ENCODE assay signal across 9 cellular contexts in the genomic region with DNA sequence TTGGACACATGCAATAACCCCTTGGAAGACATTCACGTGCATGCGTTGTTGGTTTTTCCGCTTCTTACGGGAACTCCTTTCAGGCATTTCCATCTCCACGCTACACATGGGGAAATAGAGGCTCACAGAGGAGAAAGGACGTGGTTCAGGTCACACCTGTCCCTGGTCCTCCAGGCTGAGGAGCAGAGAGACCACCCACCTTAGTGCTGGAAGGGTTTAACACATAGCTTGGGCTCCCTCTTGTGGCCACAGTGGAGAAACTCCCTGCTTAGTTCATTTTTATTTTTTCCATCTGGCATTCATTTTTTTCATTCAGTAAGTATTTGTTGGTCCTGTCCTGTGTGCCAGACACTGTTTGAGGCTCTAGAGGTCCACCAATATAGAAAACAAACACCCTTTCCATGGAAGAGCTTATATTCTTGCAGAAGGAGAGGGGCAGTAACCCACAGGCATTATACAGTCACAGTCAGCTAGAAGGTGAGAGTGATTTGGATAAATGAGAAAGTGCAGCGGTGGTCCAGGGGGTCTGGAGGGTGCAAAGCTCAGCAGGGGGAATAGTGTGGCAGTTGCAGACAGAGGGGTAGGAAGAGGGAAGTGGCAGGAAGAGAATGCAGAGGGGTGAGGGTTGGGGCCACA. TPM values are rescaled to one million over a fixed set of nuclear protein-coding genes. Genes with fewer than 3 reads are reported as not detected.
DNase-seq lines count a peak whose midpoint lies in the region; ATAC-seq, FAIRE-seq and TF ChIP-seq lines count a peak whose summit lies in the region.
"Had no signal": no experiment of that assay in that cellular context is flagged by ENCODE, and none has a peak within 500 bp of the region (broad histone marks: within the 10 kb centered on the region; RNA-seq: fewer than 3 reads in every experiment).

No MANE protein-coding gene starts in this region.

- H3K27me3 ChIP-seq in CD4-positive, alpha-beta T cell (ENCODE audit: control insufficient read depth, insufficient read depth, low read length) = no peaks in the 10 kb centered on the region
- H3K27me3 ChIP-seq in HL-60 (ENCODE audit: insufficient read depth, poor library complexity, severe bottlenecking) (no peaks in the 10 kb centered on the region), Peyer's patch (no peaks in the 10 kb centered on the region)

- H3K36me3 Mint-ChIP-seq in CD4-positive, alpha-beta T cell (ENCODE audit: low read depth) = no peaks in the 10 kb centered on the region
- no peaks in the 10 kb centered on the region for H3K36me3 Mint-ChIP-seq in activated T-helper 2 cell treated with anti-CD3 and anti-CD28 coated beads, Interferon-gamma antibody, Interleukin-2, Interleukin-4, amounts not matched to agents 10 μg/mL and 5 μg/mL and 100 μg/mL, durations not matched to agents 14 hours and 24 hours and 36 hours (ENCODE audit: low read depth)
- H3K36me3 Mint-ChIP-seq in stimulated activated memory B cell treated with anti-CD40 and anti-IgM and Interleukin-4, amounts not matched to agents 10 μg/mL and 1 μg/mL and 100 μg/mL, for 72 hours = no peaks in the 10 kb centered on the region

- H3K9me3 ChIP-seq in CD4-positive, alpha-beta T cell (ENCODE audit: control insufficient read depth, low read length) = no peaks in the 10 kb centered on the region
- H3K9me3 ChIP-seq in Peyer's patch = no peaks in the 10 kb centered on the region

- H3K9me3 Mint-ChIP-seq in CD4-positive, alpha-beta T cell = no peaks in the 10 kb centered on the region
- no peaks in the 10 kb centered on the region for H3K9me3 Mint-ChIP-seq in activated T-helper 2 cell treated with anti-CD3 and anti-CD28 coated beads, Interferon-gamma antibody, Interleukin-2, Interleukin-4, amounts not matched to agents 10 μg/mL and 5 μg/mL and 100 μg/mL, durations not matched to agents 14 hours and 24 hours and 36 hours
- no peaks in the 10 kb centered on the region for H3K9me3 Mint-ChIP-seq in stimulated activated memory B cell treated with anti-CD40 and anti-IgM and Interleukin-4, amounts not matched to agents 10 μg/mL and 1 μg/mL and 100 μg/mL, for 72 hours

- intact Hi-C loops in CD4-positive, alpha-beta T cell (cut with DNase I, micrococcal nuclease) = loop anchor here (1.0 kb wide), 1 partner anchor 66 kb away; no protein-coding TSS in a partner anchor
- intact Hi-C loops in activated T-helper 2 cell treated with anti-CD3 and anti-CD28 coated beads, Interferon-gamma antibody, Interleukin-2, Interleukin-4, amounts not matched to agents 10 μg/mL and 5 μg/mL and 100 μg/mL, durations not matched to agents 14 hours and 24 hours and 36 hours (cut with micrococcal nuclease) = loop anchor here (1.0 kb wide), 1 partner anchor 66 kb away; no protein-coding TSS in a partner anchor
- intact Hi-C loops in posterior cingulate gyrus (cut with DNase I) = loop anchor here (2.0 kb wide), 1 partner anchor 66 kb away; no protein-coding TSS in a partner anchor

- peak; percentile 39 to 66 (median 61) for DNase-seq in CD4-positive, alpha-beta T cell
- DNase-seq in HL-60 (ENCODE audit: low read depth in 1 of 2, low spot score in 1 of 2) = peak in 1 of 2 experiments; percentile 61
- peak in 1 of 3 donors; percentile 78 for DNase-seq in Peyer's patch
- DNase-seq in activated T-helper 2 cell treated with anti-CD3 and anti-CD28 coated beads, Interferon-gamma antibody, Interleukin-2, Interleukin-4, amounts not matched to agents 10 μg/mL and 5 μg/mL and 100 μg/mL, durations not matched to agents 14 hours and 24 hours and 36 hours (ENCODE audit: low spot score) = peak; percentile 46
- peak; percentile 31 to 44 for DNase-seq in frontal cortex (ENCODE audit: low spot score in 2 of 2)
- DNase-seq in posterior cingulate gyrus = peak in 6 of 10 donors; percentile 24 to 78 (median 42)
- DNase-seq in DMS153 (lab: John Stamatoyannopoulos, UW) = no peak

- peaks cover 0 to 9% (median 4%) of the 10 kb centered on the region in 4 donors for H3K4me1 ChIP-seq in Peyer's patch

- no peak for TF ChIP-seq POLR2A in Peyer's patch (IDR thresholded peaks at IDR 0.05)

- no peaks in the 10 kb centered on the region for H3K36me3 ChIP-seq in Peyer's patch

- peak overlapping the region; percentile 76 for H3K4me3 Mint-ChIP-seq in CD4-positive, alpha-beta T cell
- H3K4me3 Mint-ChIP-seq in activated T-helper 2 cell treated with anti-CD3 and anti-CD28 coated beads, Interferon-gamma antibody, Interleukin-2, Interleukin-4, amounts not matched to agents 10 μg/mL and 5 μg/mL and 100 μg/mL, durations not matched to agents 14 hours and 24 hours and 36 hours (ENCODE audit: low read depth) = peak overlapping the region; percentile 27
- no peak overlapping the region for H3K4me3 Mint-ChIP-seq in stimulated activated memory B cell treated with anti-CD40 and anti-IgM and Interleukin-4, amounts not matched to agents 10 μg/mL and 1 μg/mL and 100 μg/mL, for 72 hours

- peak overlapping the region; percentile 1 for H3K27ac Mint-ChIP-seq in CD4-positive, alpha-beta T cell
- H3K27ac Mint-ChIP-seq in activated T-helper 2 cell treated with anti-CD3 and anti-CD28 coated beads, Interferon-gamma antibody, Interleukin-2, Interleukin-4, amounts not matched to agents 10 μg/mL and 5 μg/mL and 100 μg/mL, durations not matched to agents 14 hours and 24 hours and 36 hours = no peak overlapping the region
- no peak overlapping the region for H3K27ac Mint-ChIP-seq in stimulated activated memory B cell treated with anti-CD40 and anti-IgM and Interleukin-4, amounts not matched to agents 10 μg/mL and 1 μg/mL and 100 μg/mL, for 72 hours

- peak; percentile 31 for ATAC-seq in CD4-positive, alpha-beta T cell (ENCODE audit: poor library complexity)
- no peak for ATAC-seq in stimulated activated memory B cell treated with anti-CD40 and anti-IgM and Interleukin-4, amounts not matched to agents 10 μg/mL and 1 μg/mL and 100 μg/mL, for 72 hours

- FAIRE-seq in frontal cortex (lab: Jason Lieb, UNC) = no peak

- peaks cover 34% of the 10 kb centered on the region for H3K4me1 Mint-ChIP-seq in CD4-positive, alpha-beta T cell (ENCODE audit: low read depth)
- H3K4me1 Mint-ChIP-seq in activated T-helper 2 cell treated with anti-CD3 and anti-CD28 coated beads, Interferon-gamma antibody, Interleukin-2, Interleukin-4, amounts not matched to agents 10 μg/mL and 5 μg/mL and 100 μg/mL, durations not matched to agents 14 hours and 24 hours and 36 hours (ENCODE audit: low read depth) = peaks cover 31% of the 10 kb centered on the region
- H3K4me1 Mint-ChIP-seq in stimulated activated memory B cell treated with anti-CD40 and anti-IgM and Interleukin-4, amounts not matched to agents 10 μg/mL and 1 μg/mL and 100 μg/mL, for 72 hours = peaks cover 35% of the 10 kb centered on the region

- TF ChIP-seq CTCF in CD4-positive, alpha-beta T cell (IDR thresholded peaks at IDR 0.05) = peak; percentile 95
- TF ChIP-seq CTCF in HL-60 (IDR thresholded peaks at IDR 0.05; ENCODE audit: insufficient read depth, low read length) (peak; percentile 63), Peyer's patch (IDR thresholded peaks at IDR 0.05) (peak; percentile 66 to 79 (median 70))

- CTCF ChIA-PET in CD4-positive, alpha-beta T cell (lab: Charles Lee) = interaction anchor here (0.6 to 1.5 kb wide), 11 partner anchors 9 to 125 kb away, joined by 3 to 12 read pairs (median 4); a partner anchor contains a TSS

- H3K4me3 ChIP-seq in HL-60 (replicated peaks; ENCODE audit: insufficient read depth, low read length) = no peak overlapping the region
- H3K4me3 ChIP-seq in Peyer's patch = no peak overlapping the region

- H3K27me3 Mint-ChIP-seq in CD4-positive, alpha-beta T cell = no peaks in the 10 kb centered on the region
- H3K27me3 Mint-ChIP-seq in activated T-helper 2 cell treated with anti-CD3 and anti-CD28 coated beads, Interferon-gamma antibody, Interleukin-2, Interleukin-4, amounts not matched to agents 10 μg/mL and 5 μg/mL and 100 μg/mL, durations not matched to agents 14 hours and 24 hours and 36 hours (ENCODE audit: low read depth) = peaks cover 6% of the 10 kb centered on the region
- H3K27me3 Mint-ChIP-seq in stimulated activated memory B cell treated with anti-CD40 and anti-IgM and Interleukin-4, amounts not matched to agents 10 μg/mL and 1 μg/mL and 100 μg/mL, for 72 hours = peaks cover 21% of the 10 kb centered on the region

- POLR2A ChIA-PET in CD4-positive, alpha-beta T cell (lab: Charles Lee) = interaction anchor here (0.6 to 1.7 kb wide), 4 partner anchors 12 to 68 kb away, joined by 3 to 5 read pairs (median 4); a partner anchor contains a TSS

- H3K27ac ChIP-seq in CD4-positive, alpha-beta T cell (ENCODE audit: low read depth, low read length) = no peak overlapping the region
- peak overlapping the region; percentile 83 for H3K27ac ChIP-seq in HL-60 (replicated peaks)
- H3K27ac ChIP-seq in Peyer's patch = no peak overlapping the region

RNA-seq across cellular contexts. Expression of a gene that starts 24.2 kb away (rescaled TPM):
- total RNA-seq in CD4-positive, alpha-beta T cell = not detected
- under 1 TPM in 1 of 4 donors, not detected in 3; 0.35 TPM for total RNA-seq in Peyer's patch
- total RNA-seq in activated T-helper 2 cell treated with anti-CD3 and anti-CD28 coated beads, Interferon-gamma antibody, Interleukin-2, Interleukin-4, amounts not matched to agents 10 μg/mL and 5 μg/mL and 100 μg/mL, durations not matched to agents 14 hours and 24 hours and 36 hours = 0.50 TPM in 1 of 2 replicates, not detected in the other
- total RNA-seq in frontal cortex = 65.2 TPM

RNA-seq across cellular contexts. Expression of a gene that starts 26.3 kb away (rescaled TPM):
- 10 to 100 TPM; 12.3 to 14.4 TPM for total RNA-seq in CD4-positive, alpha-beta T cell
- total RNA-seq in Peyer's patch (10 to 100 TPM in 2 of 4 donors, 1 to 10 TPM in 2; 2.6 to 51.2 (median 10.0) TPM), frontal cortex (1.6 TPM)
- total RNA-seq in activated T-helper 2 cell treated with anti-CD3 and anti-CD28 coated beads, Interferon-gamma antibody, Interleukin-2, Interleukin-4, amounts not matched to agents 10 μg/mL and 5 μg/mL and 100 μg/mL, durations not matched to agents 14 hours and 24 hours and 36 hours = 8.8 and 10.8 TPM in 2 replicates

RNA-seq across cellular contexts. Expression of a gene that starts 52.1 kb away (rescaled TPM):
- under 1 TPM; 0.47 to 0.52 TPM for total RNA-seq in CD4-positive, alpha-beta T cell
- not detected for total RNA-seq in Peyer's patch
- not detected in 2 replicates for total RNA-seq in activated T-helper 2 cell treated with anti-CD3 and anti-CD28 coated beads, Interferon-gamma antibody, Interleukin-2, Interleukin-4, amounts not matched to agents 10 μg/mL and 5 μg/mL and 100 μg/mL, durations not matched to agents 14 hours and 24 hours and 36 hours
- total RNA-seq in frontal cortex = under 0.01 TPM
- total RNA-seq: T-helper 2 cell treated with Interferon-gamma antibody and Interleukin-4, amounts not matched to agents 100 ng/mL and 5 ng/mL, for 36 hours had no signal

RNA-seq across cellular contexts. Expression of a gene that starts 57.9 kb away (rescaled TPM):
- total RNA-seq in CD4-positive, alpha-beta T cell = 100 to 1,000 TPM; 610 to 639 TPM
- total RNA-seq in Peyer's patch (100 to 1,000 TPM; 154 to 481 (median 360) TPM), frontal cortex (17.1 TPM)
- 203 and 209 TPM in 2 replicates for total RNA-seq in activated T-helper 2 cell treated with anti-CD3 and anti-CD28 coated beads, Interferon-gamma antibody, Interleukin-2, Interleukin-4, amounts not matched to agents 10 μg/mL and 5 μg/mL and 100 μg/mL, durations not matched to agents 14 hours and 24 hours and 36 hours

Comparison
In these comparisons a context has a peak if more than half of its experiments do, and no peak if none do; other contexts are left out.
1. RNA of a gene that starts 24.2 kb away (total RNA-seq): 65.2 TPM in frontal cortex (single experiment); 0.50 TPM in activated T-helper 2 cell treated with anti-CD3 and anti-CD28 coated beads, Interferon-gamma antibody, Interleukin-2, Interleukin-4, amounts not matched to agents 10 μg/mL and 5 μg/mL and 100 μg/mL, durations not matched to agents 14 hours and 24 hours and 36 hours, 0.35 TPM in Peyer's patch and not detected in CD4-positive, alpha-beta T cell; every median in the first group is over 10 times any median in the second.
2. Peak in every context shown above with its lines, with median percentiles within 50 percentile points of each other: CTCF ChIP-seq.